1 cellular context compared by ENCODE assay signal in the genomic region with DNA sequence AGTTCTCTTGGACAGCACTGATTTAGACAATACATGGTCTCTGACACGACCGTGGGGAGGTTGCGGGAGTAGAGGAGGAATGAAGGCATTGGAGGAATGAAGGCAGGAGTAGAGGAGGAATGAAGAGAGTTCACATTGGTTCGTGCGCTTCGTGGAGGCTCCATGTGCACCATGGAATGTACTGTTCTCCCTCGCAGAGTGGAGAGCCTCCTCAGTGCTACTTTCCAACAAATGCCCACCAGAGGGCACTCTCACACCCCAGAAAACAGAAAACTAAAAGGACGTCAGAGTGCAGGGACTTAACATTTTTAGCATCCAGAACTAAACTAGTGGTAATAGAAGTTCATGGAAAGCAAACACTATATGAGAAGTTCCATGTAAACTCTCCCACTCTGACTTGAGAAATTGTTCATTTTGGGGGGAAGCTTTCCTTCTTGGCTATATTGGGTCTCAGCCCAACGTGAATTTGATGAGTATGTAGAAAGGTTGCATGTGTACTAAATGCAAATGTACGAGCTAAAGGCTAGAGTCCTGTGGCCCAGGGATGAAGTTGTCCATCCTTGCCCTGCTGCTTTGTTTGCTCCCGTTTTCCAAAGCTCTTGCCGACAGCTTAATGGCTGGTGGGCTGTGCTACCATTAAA.
TF ChIP-seq lines count a peak whose summit lies in the region.

No MANE protein-coding gene starts in this region.

TF ChIP-seq in GM23338, 12 proteins besides CTCF, POLR2A, EP300 and RAD21 (continued from another document):
- TF ChIP-seq, protein P1, sequence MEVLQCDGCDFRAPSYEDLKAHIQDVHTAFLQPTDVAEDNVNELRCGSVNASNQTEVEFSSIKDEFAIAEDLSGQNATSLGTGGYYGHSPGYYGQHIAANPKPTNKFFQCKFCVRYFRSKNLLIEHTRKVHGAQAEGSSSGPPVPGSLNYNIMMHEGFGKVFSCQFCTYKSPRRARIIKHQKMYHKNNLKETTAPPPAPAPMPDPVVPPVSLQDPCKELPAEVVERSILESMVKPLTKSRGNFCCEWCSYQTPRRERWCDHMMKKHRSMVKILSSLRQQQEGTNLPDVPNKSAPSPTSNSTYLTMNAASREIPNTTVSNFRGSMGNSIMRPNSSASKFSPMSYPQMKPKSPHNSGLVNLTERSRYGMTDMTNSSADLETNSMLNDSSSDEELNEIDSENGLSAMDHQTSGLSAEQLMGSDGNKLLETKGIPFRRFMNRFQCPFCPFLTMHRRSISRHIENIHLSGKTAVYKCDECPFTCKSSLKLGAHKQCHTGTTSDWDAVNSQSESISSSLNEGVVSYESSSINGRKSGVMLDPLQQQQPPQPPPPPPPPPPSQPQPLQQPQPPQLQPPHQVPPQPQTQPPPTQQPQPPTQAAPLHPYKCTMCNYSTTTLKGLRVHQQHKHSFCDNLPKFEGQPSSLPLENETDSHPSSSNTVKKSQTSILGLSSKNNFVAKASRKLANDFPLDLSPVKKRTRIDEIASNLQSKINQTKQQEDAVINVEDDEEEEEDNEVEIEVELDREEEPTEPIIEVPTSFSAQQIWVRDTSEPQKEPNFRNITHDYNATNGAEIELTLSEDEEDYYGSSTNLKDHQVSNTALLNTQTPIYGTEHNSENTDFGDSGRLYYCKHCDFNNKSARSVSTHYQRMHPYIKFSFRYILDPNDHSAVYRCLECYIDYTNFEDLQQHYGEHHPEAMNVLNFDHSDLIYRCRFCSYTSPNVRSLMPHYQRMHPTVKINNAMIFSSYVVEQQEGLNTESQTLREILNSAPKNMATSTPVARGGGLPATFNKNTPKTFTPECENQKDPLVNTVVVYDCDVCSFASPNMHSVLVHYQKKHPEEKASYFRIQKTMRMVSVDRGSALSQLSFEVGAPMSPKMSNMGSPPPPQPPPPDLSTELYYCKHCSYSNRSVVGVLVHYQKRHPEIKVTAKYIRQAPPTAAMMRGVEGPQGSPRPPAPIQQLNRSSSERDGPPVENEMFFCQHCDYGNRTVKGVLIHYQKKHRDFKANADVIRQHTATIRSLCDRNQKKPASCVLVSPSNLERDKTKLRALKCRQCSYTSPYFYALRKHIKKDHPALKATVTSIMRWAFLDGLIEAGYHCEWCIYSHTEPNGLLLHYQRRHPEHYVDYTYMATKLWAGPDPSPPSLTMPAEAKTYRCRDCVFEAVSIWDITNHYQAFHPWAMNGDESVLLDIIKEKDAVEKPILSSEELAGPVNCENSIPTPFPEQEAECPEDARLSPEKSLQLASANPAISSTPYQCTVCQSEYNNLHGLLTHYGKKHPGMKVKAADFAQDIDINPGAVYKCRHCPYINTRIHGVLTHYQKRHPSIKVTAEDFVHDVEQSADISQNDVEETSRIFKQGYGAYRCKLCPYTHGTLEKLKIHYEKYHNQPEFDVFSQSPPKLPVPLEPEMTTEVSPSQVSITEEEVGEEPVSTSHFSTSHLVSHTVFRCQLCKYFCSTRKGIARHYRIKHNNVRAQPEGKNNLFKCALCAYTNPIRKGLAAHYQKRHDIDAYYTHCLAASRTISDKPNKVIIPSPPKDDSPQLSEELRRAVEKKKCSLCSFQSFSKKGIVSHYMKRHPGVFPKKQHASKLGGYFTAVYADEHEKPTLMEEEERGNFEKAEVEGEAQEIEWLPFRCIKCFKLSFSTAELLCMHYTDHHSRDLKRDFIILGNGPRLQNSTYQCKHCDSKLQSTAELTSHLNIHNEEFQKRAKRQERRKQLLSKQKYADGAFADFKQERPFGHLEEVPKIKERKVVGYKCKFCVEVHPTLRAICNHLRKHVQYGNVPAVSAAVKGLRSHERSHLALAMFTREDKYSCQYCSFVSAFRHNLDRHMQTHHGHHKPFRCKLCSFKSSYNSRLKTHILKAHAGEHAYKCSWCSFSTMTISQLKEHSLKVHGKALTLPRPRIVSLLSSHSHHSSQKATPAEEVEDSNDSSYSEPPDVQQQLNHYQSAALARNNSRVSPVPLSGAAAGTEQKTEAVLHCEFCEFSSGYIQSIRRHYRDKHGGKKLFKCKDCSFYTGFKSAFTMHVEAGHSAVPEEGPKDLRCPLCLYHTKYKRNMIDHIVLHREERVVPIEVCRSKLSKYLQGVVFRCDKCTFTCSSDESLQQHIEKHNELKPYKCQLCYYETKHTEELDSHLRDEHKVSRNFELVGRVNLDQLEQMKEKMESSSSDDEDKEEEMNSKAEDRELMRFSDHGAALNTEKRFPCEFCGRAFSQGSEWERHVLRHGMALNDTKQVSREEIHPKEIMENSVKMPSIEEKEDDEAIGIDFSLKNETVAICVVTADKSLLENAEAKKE (CRISPR knock-in tag; IDR thresholded peaks at IDR 0.05), result no peak
- TF ChIP-seq CREB1 (CRISPR knock-in tag; IDR thresholded peaks at IDR 0.05; ENCODE audit: low read depth) (no peak), STAT1 (IDR thresholded peaks at IDR 0.05; ENCODE audit: unreplicated experiment) (no peak), ZNF114 (CRISPR knock-in tag; IDR thresholded peaks at IDR 0.05) (no peak)
